ENCODE assay signal across 14 cellular contexts in the genomic region with DNA sequence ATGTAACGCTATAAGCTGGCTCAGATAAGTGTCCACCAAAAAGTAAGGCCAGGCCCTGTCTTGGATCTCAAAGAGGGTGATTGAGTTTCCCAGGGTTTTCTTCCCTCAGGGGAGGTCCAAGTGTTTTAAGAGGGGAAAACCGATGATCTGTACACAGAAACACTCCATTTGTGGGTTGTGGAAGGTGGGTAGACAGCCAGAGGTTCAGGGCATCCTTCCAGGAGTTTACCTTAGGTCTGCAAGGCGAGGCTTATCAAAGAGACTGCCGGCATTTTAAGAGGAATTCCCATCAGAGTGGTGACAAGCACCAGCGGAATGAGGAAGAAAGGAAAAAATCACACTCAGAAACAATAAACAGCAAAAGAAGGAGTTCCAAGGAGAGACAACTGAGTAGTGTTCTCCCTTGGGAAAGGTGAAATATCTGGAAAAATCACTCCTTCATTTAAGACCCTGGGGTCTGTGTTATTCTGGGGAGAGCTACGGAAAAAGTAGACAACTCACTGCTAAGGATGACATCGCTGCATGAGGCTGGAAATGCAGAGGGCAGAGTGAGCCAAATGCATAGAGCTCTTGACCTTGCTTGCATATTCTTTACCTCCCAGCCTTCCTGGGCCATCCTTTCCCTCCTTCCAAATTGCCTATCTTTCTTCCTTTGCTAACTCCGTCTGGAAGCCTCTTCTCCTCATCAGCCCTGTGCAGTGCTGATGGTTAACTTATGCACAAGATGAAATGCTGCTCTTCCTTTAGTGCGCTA. TPM values are rescaled to one million over a fixed set of nuclear protein-coding genes. Genes with fewer than 3 reads are reported as not detected.
A peak's percentile ranks its signal among the peaks of the same experiment; 100 is the strongest.
DNase-seq lines count a peak whose midpoint lies in the region; ATAC-seq, FAIRE-seq and TF ChIP-seq lines count a peak whose summit lies in the region.
"Had no signal": no experiment of that assay in that cellular context is flagged by ENCODE, and none has a peak within 500 bp of the region (broad histone marks: within the 10 kb centered on the region; RNA-seq: fewer than 3 reads in every experiment).

No MANE protein-coding gene starts in this region.

- no peak for TF ChIP-seq EP300 in stomach (IDR thresholded peaks at IDR 0.05)

- no peaks in the 10 kb centered on the region for H3K9me3 ChIP-seq in SJSA1 (replicated peaks)
- H3K9me3 ChIP-seq in stomach = no peaks in the 10 kb centered on the region
- no peaks in the 10 kb centered on the region for H3K9me3 ChIP-seq in CD4-positive, alpha-beta T cell (ENCODE audit: control insufficient read depth, low read length)
- H3K9me3 ChIP-seq: heart right ventricle had no signal

- ATAC-seq in GM19463 (IDR thresholded peaks at IDR 0.05; ENCODE audit: unreplicated experiment) = no peak
- ATAC-seq in CD4-positive, alpha-beta T cell (ENCODE audit: poor library complexity) = no peak
- ATAC-seq: heart right ventricle had no signal

- intact Hi-C loops in stomach (cut with DNase I; ENCODE audit: low total_unique reads) = no loop called here
- intact Hi-C loops in CD4-positive, alpha-beta T cell (cut with DNase I, micrococcal nuclease) = no loop called here

- no peak overlapping the region for H3K4me3 Mint-ChIP-seq in glutamatergic neuron (ENCODE audit: unreplicated experiment)
- no peak overlapping the region for H3K4me3 Mint-ChIP-seq in CD4-positive, alpha-beta T cell
- H3K4me3 Mint-ChIP-seq in activated naive CD8-positive, alpha-beta T cell treated with anti-CD3 and anti-CD28 coated beads for 36 hours = no peak overlapping the region
- H3K4me3 Mint-ChIP-seq: activated naive CD8-positive, alpha-beta T cell treated with anti-CD3 and anti-CD28 coated beads, Interleukin-2, amount 10 ng/mL, durations not matched to agents 7 days and 5 days had no signal

- H3K36me3 ChIP-seq in SJSA1 (no peaks in the 10 kb centered on the region), stomach (no peaks in the 10 kb centered on the region)
- H3K36me3 ChIP-seq: heart right ventricle had no signal

- peaks cover 8% of the 10 kb centered on the region for H3K4me1 Mint-ChIP-seq in glutamatergic neuron (ENCODE audit: low read depth, unreplicated experiment)
- H3K4me1 Mint-ChIP-seq in CD4-positive, alpha-beta T cell (ENCODE audit: low read depth) = no peaks in the 10 kb centered on the region
- no peaks in the 10 kb centered on the region for H3K4me1 Mint-ChIP-seq in activated naive CD8-positive, alpha-beta T cell treated with anti-CD3 and anti-CD28 coated beads for 36 hours
- H3K4me1 Mint-ChIP-seq: activated naive CD8-positive, alpha-beta T cell treated with anti-CD3 and anti-CD28 coated beads, Interleukin-2, amount 10 ng/mL, durations not matched to agents 7 days and 5 days had no signal

- CTCF ChIA-PET in CD4-positive, alpha-beta T cell (lab: Charles Lee) = no interaction called here

- 42 to 54% (median 50%) methylated on average over 9 of the region's 9 CpGs for WGBS in stomach, 5 donors

- TF ChIP-seq CTCF in glutamatergic neuron (IDR thresholded peaks at IDR 0.05; ENCODE audit: partially characterized antibody, unreplicated experiment) (no peak), stomach (IDR thresholded peaks at IDR 0.05) (no peak)
- no peak for TF ChIP-seq CTCF in CD4-positive, alpha-beta T cell (IDR thresholded peaks at IDR 0.05)

- peak; percentile 58 for FAIRE-seq in GM19239 (lab: Jason Lieb, UNC)

- peak overlapping the region; percentile 83 for H3K27ac ChIP-seq in SJSA1
- peak overlapping the region in 3 of 5 donors; percentile 42 to 72 (median 57) for H3K27ac ChIP-seq in stomach
- H3K27ac ChIP-seq in CD4-positive, alpha-beta T cell (ENCODE audit: low read depth, low read length) = no peak overlapping the region
- H3K27ac ChIP-seq: heart right ventricle had no signal

- POLR2A ChIA-PET in CD4-positive, alpha-beta T cell (lab: Charles Lee) = no interaction called here

- no peaks in the 10 kb centered on the region for H3K36me3 Mint-ChIP-seq in glutamatergic neuron (ENCODE audit: unreplicated experiment)
- H3K36me3 Mint-ChIP-seq in CD4-positive, alpha-beta T cell (ENCODE audit: low read depth) = no peaks in the 10 kb centered on the region
- H3K36me3 Mint-ChIP-seq in activated naive CD8-positive, alpha-beta T cell treated with anti-CD3 and anti-CD28 coated beads for 36 hours = no peaks in the 10 kb centered on the region
- H3K36me3 Mint-ChIP-seq: activated naive CD8-positive, alpha-beta T cell treated with anti-CD3 and anti-CD28 coated beads, Interleukin-2, amount 10 ng/mL, durations not matched to agents 7 days and 5 days had no signal

- peaks cover 29% of the 10 kb centered on the region for H3K4me1 ChIP-seq in SJSA1 (replicated peaks)
- H3K4me1 ChIP-seq in stomach = peaks cover 0 to 6% (median 3%) of the 10 kb centered on the region in 4 donors

- H3K9me3 Mint-ChIP-seq in glutamatergic neuron (ENCODE audit: unreplicated experiment) = peaks cover 2% of the 10 kb centered on the region
- H3K9me3 Mint-ChIP-seq in CD4-positive, alpha-beta T cell = no peaks in the 10 kb centered on the region
- no peaks in the 10 kb centered on the region for H3K9me3 Mint-ChIP-seq in activated naive CD8-positive, alpha-beta T cell treated with anti-CD3 and anti-CD28 coated beads for 36 hours
- H3K9me3 Mint-ChIP-seq: activated naive CD8-positive, alpha-beta T cell treated with anti-CD3 and anti-CD28 coated beads, Interleukin-2, amount 10 ng/mL, durations not matched to agents 7 days and 5 days had no signal

- peak overlapping the region; percentile 14 for H3K27ac Mint-ChIP-seq in glutamatergic neuron (ENCODE audit: unreplicated experiment)
- H3K27ac Mint-ChIP-seq in CD4-positive, alpha-beta T cell = no peak overlapping the region
- no peak overlapping the region for H3K27ac Mint-ChIP-seq in activated naive CD8-positive, alpha-beta T cell treated with anti-CD3 and anti-CD28 coated beads for 36 hours
- H3K27ac Mint-ChIP-seq: activated naive CD8-positive, alpha-beta T cell treated with anti-CD3 and anti-CD28 coated beads, Interleukin-2, amount 10 ng/mL, durations not matched to agents 7 days and 5 days had no signal

- no peak for TF ChIP-seq POLR2A in stomach (IDR thresholded peaks at IDR 0.05)

- H3K4me3 ChIP-seq in SJSA1 (no peak overlapping the region), stomach (no peak overlapping the region)
- H3K4me3 ChIP-seq: heart right ventricle had no signal

- peaks cover 1% of the 10 kb centered on the region for H3K27me3 Mint-ChIP-seq in glutamatergic neuron (ENCODE audit: unreplicated experiment)
- no peaks in the 10 kb centered on the region for H3K27me3 Mint-ChIP-seq in CD4-positive, alpha-beta T cell
- H3K27me3 Mint-ChIP-seq in activated naive CD8-positive, alpha-beta T cell treated with anti-CD3 and anti-CD28 coated beads for 36 hours = no peaks in the 10 kb centered on the region
- H3K27me3 Mint-ChIP-seq: activated naive CD8-positive, alpha-beta T cell treated with anti-CD3 and anti-CD28 coated beads, Interleukin-2, amount 10 ng/mL, durations not matched to agents 7 days and 5 days had no signal

- no peak for DNase-seq in GM19239 (ENCODE audit: insufficient read length, low spot score)
- DNase-seq in SJSA1 (ENCODE audit: low read depth in 1 of 2, low spot score in 2 of 2) = peak; percentile 64 to 72
- no peak for DNase-seq in glutamatergic neuron
- peak; percentile 48 for DNase-seq in stomach
- DNase-seq in CD4-positive, alpha-beta T cell = no peak
- DNase-seq in activated naive CD8-positive, alpha-beta T cell treated with anti-CD3 and anti-CD28 coated beads for 36 hours = no peak
- no peak for DNase-seq in hippocampal formation (lab: John Stamatoyannopoulos, UW)
- DNase-seq: activated naive CD8-positive, alpha-beta T cell treated with anti-CD3 and anti-CD28 coated beads, Interleukin-2, amount 10 ng/mL, durations not matched to agents 7 days and 5 days; DMS79; heart right ventricle; NCI-H2171; OCI-M1; stimulated activated CD4-positive, alpha-beta T cell treated with anti-CD3 and anti-CD28 coated beads, Interleukin-4, amount 100 ng/mL, for 4 hours had no signal

- H3K27me3 ChIP-seq in SJSA1 (replicated peaks) (no peaks in the 10 kb centered on the region), stomach (no peaks in the 10 kb centered on the region)
- no peaks in the 10 kb centered on the region for H3K27me3 ChIP-seq in CD4-positive, alpha-beta T cell (ENCODE audit: control insufficient read depth, insufficient read depth, low read length)

RNA-seq across cellular contexts. Expression of gene MMP7, which starts 22.1 kb away (rescaled TPM):
- 0.34 TPM in 1 of 2 replicates, not detected in the other for total RNA-seq in SJSA1 (2014; rRNA removed; shearing (Covaris generic))
- total RNA-seq in glutamatergic neuron (ENCODE audit: unreplicated experiment) (not detected), stomach (1 to 10 TPM in 2 of 5 donors, under 1 TPM in 1, not detected in 2; 0.37 to 2.0 (median 1.3) TPM)
- 10 to 100 TPM in 1 of 3 donors, 1 to 10 TPM in 1, not detected in 1; 2.1 to 45.1 TPM for polyA plus RNA-seq in stomach
- not detected for total RNA-seq in CD4-positive, alpha-beta T cell
- total RNA-seq in activated naive CD8-positive, alpha-beta T cell treated with anti-CD3 and anti-CD28 coated beads for 36 hours = not detected
- total RNA-seq: activated naive CD8-positive, alpha-beta T cell treated with anti-CD3 and anti-CD28 coated beads, Interleukin-2, amount 10 ng/mL, durations not matched to agents 7 days and 5 days had no signal

Comparison
In these comparisons a context has a peak if more than half of its experiments do, and no peak if none do; other contexts are left out.
1. DNase-seq: peak in SJSA1 (2 of 2) and stomach (single experiment); none in GM19239 (single experiment), glutamatergic neuron (single experiment), CD4-positive, alpha-beta T cell (0 of 10), activated naive CD8-positive, alpha-beta T cell treated with anti-CD3 and anti-CD28 coated beads for 36 hours (single experiment) and hippocampal formation (0 of 2).